In the genomic region with DNA sequence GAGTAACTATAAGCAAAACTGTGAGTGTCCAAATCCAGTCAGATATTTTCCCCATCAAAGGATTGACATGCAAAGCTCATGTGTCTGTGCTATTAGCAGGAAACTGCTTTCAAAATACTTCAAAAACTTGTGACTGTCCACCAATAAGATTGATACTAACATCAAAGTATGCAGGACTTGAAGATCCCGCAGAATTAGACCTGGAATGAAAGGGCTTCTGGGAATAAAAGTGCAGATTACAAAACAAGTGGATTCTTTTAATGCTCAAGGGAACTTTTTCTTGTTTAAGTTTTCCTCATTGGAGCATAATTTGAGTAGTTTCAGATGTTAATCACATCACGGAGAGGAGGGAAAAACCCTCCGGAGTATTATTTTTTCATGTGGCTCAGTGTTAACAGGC, we compare ENCODE assay signal across 19 cellular contexts. TPM values are rescaled to one million over a fixed set of nuclear protein-coding genes. Genes with fewer than 3 reads are reported as not detected.
DNase-seq lines count a peak whose midpoint lies in the region; ATAC-seq and TF ChIP-seq lines count a peak whose summit lies in the region.
"Had no signal": no experiment of that assay in that cellular context is flagged by ENCODE, and none has a peak within 500 bp of the region (broad histone marks: within the 10 kb centered on the region; RNA-seq: fewer than 3 reads in every experiment).

No MANE protein-coding gene starts in this region.

- no peak for ATAC-seq in GM21381 (IDR thresholded peaks at IDR 0.05; ENCODE audit: unreplicated experiment)
- no peak for ATAC-seq in HG03159 (IDR thresholded peaks at IDR 0.05; ENCODE audit: unreplicated experiment)
- no peak for ATAC-seq in activated naive CD4-positive, alpha-beta T cell treated with anti-CD3 and anti-CD28 coated beads, Interleukin-2, amount 50 U/mL, for 72 hours
- ATAC-seq: A549, Right ventricle myocardium inferior had no signal

- H3K4me2 ChIP-seq in GM23248 (ENCODE audit: unreplicated experiment) = peak overlapping the region; percentile 60
- H3K4me2 ChIP-seq: A549 had no signal

- H3K9ac ChIP-seq in GM23248 = no peak overlapping the region

- in situ Hi-C loops in GM23248 (cut with MboI) = no loop called here

- H3K4me3 ChIP-seq in AG10803 (ENCODE audit: low read length) (no peak overlapping the region), GM23248 (no peak overlapping the region)
- H3K4me3 ChIP-seq: A549 had no signal

- H3K36me3 Mint-ChIP-seq in activated naive CD4-positive, alpha-beta T cell treated with anti-CD3 and anti-CD28 coated beads, Interleukin-2, amount 50 U/mL, for 72 hours = peaks cover 7 to 8% of the 10 kb centered on the region in 2 donors

- H3F3A ChIP-seq in GM23248 (ENCODE audit: insufficient read depth) = peaks cover 7% of the 10 kb centered on the region; the same call in 1 of the 2 replicates

- no peak overlapping the region for H3K27ac Mint-ChIP-seq in activated naive CD4-positive, alpha-beta T cell treated with anti-CD3 and anti-CD28 coated beads, Interleukin-2, amount 50 U/mL, for 72 hours
- H3K27ac Mint-ChIP-seq: T-helper 1 cell treated with Interleukin-12 subunit alpha and Interleukin-12 subunit beta and Interleukin-4 antibody, amounts not matched to agents 30 μg/mL and 1 μg/mL, for 36 hours had no signal

- H3K79me2 ChIP-seq in GM23248 (ENCODE audit: insufficient read depth) = no peaks in the 10 kb centered on the region

- no peaks in the 10 kb centered on the region for H4K20me1 ChIP-seq in GM23248 (ENCODE audit: insufficient read depth)

- H3K27me3 ChIP-seq in GM23248 (replicated peaks; ENCODE audit: insufficient read depth) = no peaks in the 10 kb centered on the region

- H3K9me3 Mint-ChIP-seq in activated naive CD4-positive, alpha-beta T cell treated with anti-CD3 and anti-CD28 coated beads, Interleukin-2, amount 50 U/mL, for 72 hours = peaks cover 0 to 6% of the 10 kb centered on the region in 2 donors

- TF ChIP-seq CTCF in AG10803 (conservative IDR thresholded peaks at IDR 0.05; ENCODE audit: low read length) = no peak

- DNase-seq in AG10803 (ENCODE audit: low read depth) (peak; percentile 78), GM23248 (peak; percentile 39), fibroblast of the conjunctiva (ENCODE audit: low read depth) (peak; percentile 8), NCI-H1694 treated with DMSO at 0.1 percent for 48 hours (lab: John Stamatoyannopoulos, UW) (no peak)
- DNase-seq in activated naive CD4-positive, alpha-beta T cell treated with anti-CD3 and anti-CD28 coated beads, Interleukin-2, amount 50 U/mL, for 72 hours (ENCODE audit: low spot score in 2 of 2) = no peak
- DNase-seq: DMS79, H7, Kasumi-1, NCI-H1694, NCI-H446 treated with DMSO at 0.1 percent for 48 hours, NCI-H526 treated with DMSO at 0.1 percent for 48 hours, OCI-M1 had no signal

- 5 to 10% methylated on average over 3 of the region's 3 CpGs for WGBS in GM23248 (ENCODE audit: low coverage in 1 of 2, low lambda C conversion rate in 2 of 2, missing lambda C conversion rate in 2 of 2), 2 experiments

- no peak overlapping the region for H3K27ac ChIP-seq in GM23248
- H3K27ac ChIP-seq: A549 had no signal

- H3K4me1 ChIP-seq in GM23248 (ENCODE audit: insufficient read depth) = peaks cover 6% of the 10 kb centered on the region; the same call in 1 of the 2 replicates
- H3K4me1 ChIP-seq: A549 had no signal

- H3K9me3 ChIP-seq in GM23248 (ENCODE audit: low read depth) = no peaks in the 10 kb centered on the region
- H3K9me3 ChIP-seq: A549 had no signal

- H2AFZ ChIP-seq in GM23248 = peak overlapping the region; percentile 74

- no peaks in the 10 kb centered on the region for H3K36me3 ChIP-seq in GM23248 (ENCODE audit: low read depth)

- H3K9me2 ChIP-seq in GM23248 (ENCODE audit: insufficient read depth) = no peaks in the 10 kb centered on the region

RNA-seq across cellular contexts. Expression of a gene that starts 33.8 kb away (rescaled TPM):
- 41.4 and 44.1 TPM in 2 replicates for total RNA-seq in GM23248 (2014; rRNA removed; shearing (Covaris generic))
- 35.9 and 36.2 TPM in 2 replicates for polyA plus RNA-seq in GM23248 (2016; fragmentation: Nextera tagmentation; extraction: Ambion mirVana)
- not detected for total RNA-seq in activated naive CD4-positive, alpha-beta T cell treated with anti-CD3 and anti-CD28 coated beads, Interleukin-2, amount 50 U/mL, for 72 hours
- total RNA-seq: MCF 10A, SK-MEL-5 had no signal

Comparison
In these comparisons a context has a peak if more than half of its experiments do, and no peak if none do; other contexts are left out.
1. DNase-seq: peak in AG10803 (single experiment), GM23248 (single experiment) and fibroblast of the conjunctiva (single experiment); none in NCI-H1694 treated with DMSO at 0.1 percent for 48 hours (single experiment) and activated naive CD4-positive, alpha-beta T cell treated with anti-CD3 and anti-CD28 coated beads, Interleukin-2, amount 50 U/mL, for 72 hours (0 of 2).
2. RNA of a gene that starts 33.8 kb away (total RNA-seq): 41.4 to 44.1 TPM in GM23248; not detected in activated naive CD4-positive, alpha-beta T cell treated with anti-CD3 and anti-CD28 coated beads, Interleukin-2, amount 50 U/mL, for 72 hours; every median in the first group is over 10 times any median in the second.